11 cellular contexts compared by ENCODE assay signal in genomic region chr2:238947920-238948710, GRCh38.
DNase-seq lines count a peak whose midpoint lies in the region; ATAC-seq lines count a peak whose summit lies in the region.
"Had no signal": no experiment of that assay in that cellular context is flagged by ENCODE, and none has a peak within 500 bp of the region (broad histone marks: within the 10 kb centered on the region; RNA-seq: fewer than 3 reads in every experiment).

No MANE protein-coding gene starts in this region.

- H3K14ac ChIP-seq in neuronal stem cell (ENCODE audit: low read length) = no peak overlapping the region

- H3K23ac ChIP-seq in neuronal stem cell (ENCODE audit: low read depth, low read length, poor library complexity) = no peak overlapping the region

- H3K9me3 ChIP-seq in right cardiac atrium (ENCODE audit: control insufficient read depth, low read length) (no peaks in the 10 kb centered on the region), neuronal stem cell (replicated peaks in 1 of 2; ENCODE audit: control insufficient read depth in 2 of 2, insufficient read depth in 1 of 2, low read depth in 1 of 2, low read length in 2 of 2) (no peaks in the 10 kb centered on the region)

- no peaks in the 10 kb centered on the region for H3K9me3 Mint-ChIP-seq in activated T-helper 17 cell treated with anti-CD3 and anti-CD28 coated beads, Interleukin-2, amount 50 U/mL, for 72 hours
- H3K9me3 Mint-ChIP-seq: T-helper 1 cell treated with Interleukin-12 subunit alpha and Interleukin-12 subunit beta and Interleukin-4 antibody, amounts not matched to agents 30 μg/mL and 1 μg/mL, for 36 hours had no signal

- no peak overlapping the region for H2AFZ ChIP-seq in neuronal stem cell (ENCODE audit: low read length)

- H3K18ac ChIP-seq in neuronal stem cell (ENCODE audit: low read length) = no peak overlapping the region

- H3K27ac ChIP-seq in right cardiac atrium (ENCODE audit: low read length) = no peak overlapping the region
- no peak overlapping the region for H3K27ac ChIP-seq in neuronal stem cell (replicated peaks; ENCODE audit: low read length)
- H3K27ac ChIP-seq: dorsolateral prefrontal cortex had no signal

- DNase-seq in A172 (ENCODE audit: low spot score) = peak; percentile 99
- DNase-seq in HT-29 (ENCODE audit: low spot score) = peak; percentile 88
- peak; percentile 71 to 92 (median 89) for DNase-seq in right cardiac atrium
- no peak for DNase-seq in neuronal stem cell (ENCODE audit: low spot score)
- DNase-seq in DMS79 treated with DMSO at 0.1 percent for 48 hours (lab: John Stamatoyannopoulos, UW) = no peak
- DNase-seq: DMS79 had no signal

- no peak overlapping the region for H2BK120ac ChIP-seq in neuronal stem cell (ENCODE audit: low read depth, low read length)

- H2AK5ac ChIP-seq in neuronal stem cell (ENCODE audit: low read depth, low read length) = no peak overlapping the region

- H3K4me2 ChIP-seq in neuronal stem cell (ENCODE audit: insufficient read depth, low read length, poor library complexity, severe bottlenecking) = no peak overlapping the region

- H2BK15ac ChIP-seq in neuronal stem cell (ENCODE audit: low read length) = no peak overlapping the region

- H3K4me1 Mint-ChIP-seq in activated T-helper 17 cell treated with anti-CD3 and anti-CD28 coated beads, Interleukin-2, amount 50 U/mL, for 72 hours = peaks cover 13% of the 10 kb centered on the region

- H3K36me3 ChIP-seq in neuronal stem cell (replicated peaks in 1 of 2; ENCODE audit: control insufficient read depth in 2 of 2, insufficient read depth in 2 of 2, low read length in 2 of 2) = no peaks in the 10 kb centered on the region

- H3K4me3 ChIP-seq in right cardiac atrium (ENCODE audit: low read length) = no peak overlapping the region
- H3K4me3 ChIP-seq in neuronal stem cell (ENCODE audit: low read length in 2 of 2) = no peak overlapping the region
- H3K4me3 ChIP-seq: dorsolateral prefrontal cortex had no signal

- 50% methylated on average over 10 of the region's 10 CpGs for WGBS in right cardiac atrium
- no CpG with 5 or more reads among the region's 10 CpGs for WGBS in neuronal stem cell (ENCODE audit: extremely low coverage in 2 of 2, insufficient read length in 2 of 2, insufficient replicate concordance in 1 of 2), 2 donors

- peak overlapping the region; percentile 68 for H3K27ac Mint-ChIP-seq in activated T-helper 17 cell treated with anti-CD3 and anti-CD28 coated beads, Interleukin-2, amount 50 U/mL, for 72 hours
- H3K27ac Mint-ChIP-seq: T-helper 1 cell treated with Interleukin-12 subunit alpha and Interleukin-12 subunit beta and Interleukin-4 antibody, amounts not matched to agents 30 μg/mL and 1 μg/mL, for 36 hours had no signal

- H3K4me1 ChIP-seq in right cardiac atrium (ENCODE audit: control insufficient read depth, insufficient read depth, low read length) = peaks cover 2% of the 10 kb centered on the region
- peaks cover 0 to 1% of the 10 kb centered on the region in 2 donors for H3K4me1 ChIP-seq in neuronal stem cell (ENCODE audit: control insufficient read depth in 2 of 2, insufficient read depth in 1 of 2, low read depth in 1 of 2, low read length in 2 of 2)

- ATAC-seq in activated T-helper 17 cell treated with anti-CD3 and anti-CD28 coated beads, Interleukin-2, amount 50 U/mL, for 72 hours (replicated peaks) = peak; percentile 90
- ATAC-seq in right cardiac atrium (peak; percentile 86 to 91), GM21717 (IDR thresholded peaks at IDR 0.05; ENCODE audit: unreplicated experiment) (no peak), GM18498 (IDR thresholded peaks at IDR 0.05; ENCODE audit: unreplicated experiment) (no peak)

- no peak overlapping the region for H3K9ac ChIP-seq in neuronal stem cell (ENCODE audit: low read depth, low read length, poor library complexity)

- H3K4me3 Mint-ChIP-seq in activated T-helper 17 cell treated with anti-CD3 and anti-CD28 coated beads, Interleukin-2, amount 50 U/mL, for 72 hours = peak overlapping the region; percentile 24
- H3K4me3 Mint-ChIP-seq: T-helper 1 cell treated with Interleukin-12 subunit alpha and Interleukin-12 subunit beta and Interleukin-4 antibody, amounts not matched to agents 30 μg/mL and 1 μg/mL, for 36 hours had no signal

- no peak overlapping the region for H4K91ac ChIP-seq in neuronal stem cell (ENCODE audit: low read depth, low read length, poor library complexity)

- H3K36me3 Mint-ChIP-seq in activated T-helper 17 cell treated with anti-CD3 and anti-CD28 coated beads, Interleukin-2, amount 50 U/mL, for 72 hours (ENCODE audit: low read depth) = no peaks in the 10 kb centered on the region

- H3K79me1 ChIP-seq in neuronal stem cell (ENCODE audit: low read depth, low read length) = no peaks in the 10 kb centered on the region

- no peak overlapping the region for H2BK12ac ChIP-seq in neuronal stem cell (ENCODE audit: low read length)

- no peak overlapping the region for H2BK5ac ChIP-seq in neuronal stem cell (ENCODE audit: low read length)

- H3K27me3 Mint-ChIP-seq in activated T-helper 17 cell treated with anti-CD3 and anti-CD28 coated beads, Interleukin-2, amount 50 U/mL, for 72 hours = no peaks in the 10 kb centered on the region

- H3K27me3 ChIP-seq in right cardiac atrium (ENCODE audit: control insufficient read depth, insufficient read depth) = no peaks in the 10 kb centered on the region
- H3K27me3 ChIP-seq in neuronal stem cell (ENCODE audit: control insufficient read depth in 3 of 3, insufficient read depth in 3 of 3, low read depth in 1 of 3, low read length in 3 of 3) = peaks cover 0 to 5% (median 0%) of the 10 kb centered on the region in 3 experiments

- intact Hi-C loops in right cardiac atrium (cut with DNase I) = loop anchor here in 1 of 4 donors (10.0 kb wide), 1 partner anchor 103 kb away; the partner anchor contains the start of gene TWIST2

- H4K8ac ChIP-seq in neuronal stem cell (ENCODE audit: low read depth, low read length) = no peak overlapping the region

- H3K4ac ChIP-seq in neuronal stem cell (ENCODE audit: low read length) = no peak overlapping the region

Comparison
In these comparisons a context has a peak if more than half of its experiments do, and no peak if none do; other contexts are left out.
1. DNase-seq: peak in A172 (single experiment), HT-29 (single experiment) and right cardiac atrium (3 of 3); none in neuronal stem cell (single experiment) and DMS79 treated with DMSO at 0.1 percent for 48 hours (single experiment).
2. ATAC-seq: peak in activated T-helper 17 cell treated with anti-CD3 and anti-CD28 coated beads, Interleukin-2, amount 50 U/mL, for 72 hours (single experiment) and right cardiac atrium (2 of 2); none in GM21717 (single experiment) and GM18498 (single experiment).